Comparison of ENCODE assay signal across 9 cellular contexts in genomic region chr5:56155992-56156584, GRCh38.
A peak's percentile ranks its signal among the peaks of the same experiment; 100 is the strongest.
DNase-seq lines count a peak whose midpoint lies in the region; TF ChIP-seq lines count a peak whose summit lies in the region.
"Had no signal": no experiment of that assay in that cellular context is flagged by ENCODE, and none has a peak within 500 bp of the region (broad histone marks: within the 10 kb centered on the region; RNA-seq: fewer than 3 reads in every experiment).

No MANE protein-coding gene starts in this region.

- no peaks in the 10 kb centered on the region for H3K79me1 ChIP-seq in H9 (ENCODE audit: insufficient read depth, low read depth, low read length, poor library complexity, severe bottlenecking)

- POLR2A ChIA-PET in CD4-positive, alpha-beta memory T cell (lab: Charles Lee; ENCODE audit: partially characterized antibody) = interaction anchor here (0.6 kb wide), 1 partner anchor 48 kb away, joined by 3 read pairs; no protein-coding TSS in a partner anchor

- H3K4me1 Mint-ChIP-seq in CD4-positive, alpha-beta memory T cell = peaks cover 51 to 88% (median 72%) of the 10 kb centered on the region in 4 donors
- H3K4me1 Mint-ChIP-seq in H9 = peaks cover 30 to 38% of the 10 kb centered on the region in 2 experiments

- H3K27me3 ChIP-seq in CD4-positive, alpha-beta memory T cell (ENCODE audit: insufficient read depth, low read length) = no peaks in the 10 kb centered on the region
- H3K27me3 ChIP-seq in H9 (ENCODE audit: insufficient read depth, low read length) (no peaks in the 10 kb centered on the region), prostate gland (replicated peaks; ENCODE audit: insufficient read depth) (no peaks in the 10 kb centered on the region)

- CTCF ChIA-PET in CD4-positive, alpha-beta memory T cell (lab: Charles Lee; ENCODE audit: partially characterized antibody) = interaction anchor here (1.2 kb wide), 1 partner anchor 11 kb away, joined by 3 read pairs; no protein-coding TSS in a partner anchor

- H3K4me3 ChIP-seq in CD4-positive, alpha-beta memory T cell (ENCODE audit: low read length in 2 of 2) = no peak overlapping the region
- H3K4me3 ChIP-seq in prostate gland = no peak overlapping the region

- no peak overlapping the region for H4K91ac ChIP-seq in H9 (ENCODE audit: insufficient read length, low read depth, low read length)

- no peaks in the 10 kb centered on the region for H3K9me3 ChIP-seq in CD4-positive, alpha-beta memory T cell (ENCODE audit: control insufficient read depth in 1 of 2, low read length in 2 of 2)
- H3K9me3 ChIP-seq in H9 (ENCODE audit: control insufficient read depth, low read depth, low read length) = no peaks in the 10 kb centered on the region
- H3K9me3 ChIP-seq in prostate gland = no peaks in the 10 kb centered on the region

- H2AK5ac ChIP-seq in H9 (ENCODE audit: insufficient read length, low read length) = no peak overlapping the region

- H3K9me3 Mint-ChIP-seq in CD4-positive, alpha-beta memory T cell = no peaks in the 10 kb centered on the region
- H3K9me3 Mint-ChIP-seq in H9 = no peaks in the 10 kb centered on the region; a peak in 1 of 5 replicates
- H3K9me3 Mint-ChIP-seq: neural crest cell had no signal

- H3K14ac ChIP-seq in H9 (ENCODE audit: insufficient read depth, low read length) = no peak overlapping the region

- no peak for DNase-seq in CD4-positive, alpha-beta memory T cell
- DNase-seq in H9 (no peak), OCI-M1 (lab: John Stamatoyannopoulos, UW) (peak; percentile 41), medulla oblongata (ENCODE audit: extremely low spot score) (peak; percentile 89), NCI-H69 (lab: John Stamatoyannopoulos, UW) (no peak), HuH-7 (ENCODE audit: low spot score) (no peak), prostate gland (ENCODE audit: low spot score) (no peak), NCI-H345 treated with DMSO at 0.1 percent for 48 hours (lab: John Stamatoyannopoulos, UW; ENCODE audit: unreplicated experiment) (no peak)

- no peak overlapping the region for H4K8ac ChIP-seq in H9 (replicated peaks; ENCODE audit: insufficient read length, low read depth, low read length)

- H3K36me3 ChIP-seq in CD4-positive, alpha-beta memory T cell (ENCODE audit: insufficient read depth, low read length) = no peaks in the 10 kb centered on the region
- no peaks in the 10 kb centered on the region for H3K36me3 ChIP-seq in prostate gland

- no peaks in the 10 kb centered on the region for H3K23me2 ChIP-seq in H9 (ENCODE audit: insufficient read length, low read depth, low read length, poor library complexity, severe bottlenecking)

- WGBS in H9 (ENCODE audit: extremely low coverage, insufficient read length, low lambda C conversion rate) = no CpG with 5 or more reads among the region's 4 CpGs
- WGBS in prostate gland = 88% methylated on average over 4 of the region's 4 CpGs

- H3K9ac ChIP-seq in H9 (ENCODE audit: extremely low read depth, insufficient read length, low read length) = no peak overlapping the region

- no peak overlapping the region for H3T11ph ChIP-seq in H9 (ENCODE audit: low read length)

- H3K79me2 ChIP-seq in H9 (ENCODE audit: insufficient read depth, low read length) = no peaks in the 10 kb centered on the region

- intact Hi-C loops in CD4-positive, alpha-beta memory T cell (cut with micrococcal nuclease) = loop anchor here (5.0 kb wide), 2 partner anchors 36 to 99 kb away; no protein-coding TSS in a partner anchor
- intact Hi-C loops in prostate gland (cut with DNase I) = no loop called here

- H3K36me3 Mint-ChIP-seq in CD4-positive, alpha-beta memory T cell = peaks cover 0 to 6% of the 10 kb centered on the region in 2 donors
- no peaks in the 10 kb centered on the region for H3K36me3 Mint-ChIP-seq in H9 (ENCODE audit: insufficient read depth in 1 of 3, low read depth in 3 of 3)

- H4K20me1 ChIP-seq in H9 (ENCODE audit: control insufficient read depth, insufficient read depth, insufficient read length) = no peaks in the 10 kb centered on the region

- H3K4me3 Mint-ChIP-seq in CD4-positive, alpha-beta memory T cell = peak overlapping the region; percentile 34 to 89 (median 60)
- H3K4me3 Mint-ChIP-seq in H9 = no peak overlapping the region; a peak in 1 of 5 replicates
- H3K4me3 Mint-ChIP-seq: neural crest cell had no signal

- no peak for TF ChIP-seq POLR2A in prostate gland (IDR thresholded peaks at IDR 0.05)

- H3K4me2 ChIP-seq in H9 (ENCODE audit: insufficient read depth, insufficient read length, low read length) = no peak overlapping the region

- peak overlapping the region; percentile 0 for H3K27ac ChIP-seq in CD4-positive, alpha-beta memory T cell (ENCODE audit: low read depth, low read length)
- H3K27ac ChIP-seq in H9 (ENCODE audit: insufficient read length, low read depth, low read length) (no peak overlapping the region), prostate gland (no peak overlapping the region)

- peaks cover 70% of the 10 kb centered on the region for H3K4me1 ChIP-seq in CD4-positive, alpha-beta memory T cell (ENCODE audit: insufficient read depth, low read length)
- H3K4me1 ChIP-seq in H9 (ENCODE audit: insufficient read depth, low read length) (peaks cover 14% of the 10 kb centered on the region), prostate gland (replicated peaks) (no peaks in the 10 kb centered on the region)

- H2BK120ac ChIP-seq in H9 (ENCODE audit: low read depth, low read length, poor library complexity, severe bottlenecking) = no peak overlapping the region

- peak overlapping the region; percentile 90 to 95 (median 91) for H3K27ac Mint-ChIP-seq in CD4-positive, alpha-beta memory T cell
- peak overlapping the region in 2 of 3 experiments; percentile 17 to 98; a peak in 2 of 7 replicates for H3K27ac Mint-ChIP-seq in H9

- no peak overlapping the region for H3K23ac ChIP-seq in H9 (ENCODE audit: insufficient read length, low read depth, low read length)

- H2BK15ac ChIP-seq in H9 (ENCODE audit: low read depth, low read length) = no peak overlapping the region

- H3K27me3 Mint-ChIP-seq in CD4-positive, alpha-beta memory T cell = no peaks in the 10 kb centered on the region
- H3K27me3 Mint-ChIP-seq in H9 (ENCODE audit: low read depth) = peaks cover 8% of the 10 kb centered on the region

- no peak overlapping the region for H2BK12ac ChIP-seq in H9 (ENCODE audit: insufficient read length, low read depth, low read length)

- H3K4ac ChIP-seq in H9 (ENCODE audit: low read depth, low read length) = no peak overlapping the region

- no peak overlapping the region for H3K56ac ChIP-seq in H9 (ENCODE audit: insufficient read length, low read depth, low read length)

- no peak overlapping the region for H3K18ac ChIP-seq in H9 (ENCODE audit: insufficient read length, low read depth, low read length)

- H2AFZ ChIP-seq in H9 (ENCODE audit: low read length) = no peak overlapping the region

- no peak overlapping the region for H4K5ac ChIP-seq in H9 (ENCODE audit: insufficient read length, low read depth, low read length)

- H2BK5ac ChIP-seq in H9 (ENCODE audit: insufficient read length, low read length) = no peak overlapping the region

- H2BK20ac ChIP-seq in H9 (ENCODE audit: low read depth, low read length, poor library complexity, severe bottlenecking) = no peak overlapping the region

- TF ChIP-seq CTCF in H9 (conservative IDR thresholded peaks at IDR 0.05) (no peak), prostate gland (IDR thresholded peaks at IDR 0.05) (no peak)

Comparison
In these comparisons a context has a peak if more than half of its experiments do, and no peak if none do; other contexts are left out.
1. DNase-seq: peak in OCI-M1 (single experiment) and medulla oblongata (single experiment); none in CD4-positive, alpha-beta memory T cell (0 of 5), H9 (single experiment), NCI-H69 (single experiment), HuH-7 (single experiment), prostate gland (single experiment) and NCI-H345 treated with DMSO at 0.1 percent for 48 hours (single experiment).
2. H3K4me3 Mint-ChIP-seq: peak in CD4-positive, alpha-beta memory T cell (8 of 8); none in H9 (0 of 2).